Comparison of ENCODE assay signal across 9 cellular contexts in the genomic region with DNA sequence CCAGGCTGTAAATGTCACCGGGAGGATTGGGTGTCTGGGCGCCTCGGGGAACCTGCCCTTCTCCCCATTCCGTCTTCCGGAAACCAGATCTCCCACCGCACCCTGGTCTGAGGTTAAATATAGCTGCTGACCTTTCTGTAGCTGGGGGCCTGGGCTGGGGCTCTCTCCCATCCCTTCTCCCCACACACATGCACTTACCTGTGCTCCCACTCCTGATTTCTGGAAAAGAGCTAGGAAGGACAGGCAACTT. TPM values are rescaled to one million over a fixed set of nuclear protein-coding genes. Genes with fewer than 3 reads are reported as not detected.
DNase-seq lines count a peak whose midpoint lies in the region; ATAC-seq and TF ChIP-seq lines count a peak whose summit lies in the region.
"Had no signal": no experiment of that assay in that cellular context is flagged by ENCODE, and none has a peak within 500 bp of the region (broad histone marks: within the 10 kb centered on the region; RNA-seq: fewer than 3 reads in every experiment).

No MANE protein-coding gene starts in this region.

- DNase-seq in heart left ventricle (no peak), left cardiac atrium (no peak), breast epithelium (ENCODE audit: low spot score in 2 of 2) (no peak), mesothelial cell of epicardium (ENCODE audit: low spot score in 2 of 2, unreplicated experiment in 2 of 2) (no peak), uterus (no peak), activated gamma-delta T cell (lab: John Stamatoyannopoulos, UW) (no peak)
- DNase-seq: NCI-H2081 treated with DMSO at 0.1 percent for 48 hours had no signal

- H3K9me3 Mint-ChIP-seq in mesothelial cell of epicardium = no peaks in the 10 kb centered on the region

- WGBS in heart left ventricle, 4 donors = 0 to 5% (median 2%) methylated on average over 6 of the region's 6 CpGs

- no peaks in the 10 kb centered on the region for H3K27me3 Mint-ChIP-seq in mesothelial cell of epicardium (ENCODE audit: low read depth)

- peak overlapping the region; percentile 90 to 100 (median 96) for H3K27ac ChIP-seq in heart left ventricle
- H3K27ac ChIP-seq in breast epithelium = peak overlapping the region; percentile 94 to 98
- peak overlapping the region; percentile 90 to 94 for H3K27ac ChIP-seq in uterus

- H3K4me3 Mint-ChIP-seq in mesothelial cell of epicardium = peak overlapping the region; percentile 91

- no peaks in the 10 kb centered on the region for H3K27me3 ChIP-seq in heart left ventricle
- no peaks in the 10 kb centered on the region for H3K27me3 ChIP-seq in breast epithelium
- no peaks in the 10 kb centered on the region for H3K27me3 ChIP-seq in uterus

- H3K36me3 Mint-ChIP-seq in mesothelial cell of epicardium = peaks cover 17% of the 10 kb centered on the region

- H3K36me3 ChIP-seq in heart left ventricle (peaks cover 0 to 62% (median 50%) of the 10 kb centered on the region in 9 donors), breast epithelium (no peaks in the 10 kb centered on the region), uterus (no peaks in the 10 kb centered on the region)

- intact Hi-C loops in heart left ventricle (cut with DNase I) = loop anchor here (2.0 to 10.0 kb wide), 10 partner anchors 17 to 201 kb away; a partner anchor contains a TSS
- intact Hi-C loops in left cardiac atrium (cut with DNase I) = loop anchor here in 1 of 2 donors (2.0 to 10.0 kb wide), 2 partner anchors 17 to 201 kb away; no protein-coding TSS in a partner anchor
- intact Hi-C loops in breast epithelium (cut with DNase I; ENCODE audit: low total_unique reads) = loop anchor here (10.0 kb wide), 1 partner anchor 111 kb away; no protein-coding TSS in a partner anchor
- intact Hi-C loops in uterus (cut with DNase I; ENCODE audit: low total_unique reads) = loop anchor here (5.0 to 10.0 kb wide), 2 partner anchors 113 to 201 kb away; no protein-coding TSS in a partner anchor

- peak overlapping the region; percentile 64 to 100 (median 90) for H3K4me3 ChIP-seq in heart left ventricle
- peak overlapping the region; percentile 82 to 97 (median 88) for H3K4me3 ChIP-seq in breast epithelium
- H3K4me3 ChIP-seq in uterus = peak overlapping the region; percentile 77 to 88

- H3K9me3 ChIP-seq in heart left ventricle (no peaks in the 10 kb centered on the region), breast epithelium (no peaks in the 10 kb centered on the region), uterus (no peaks in the 10 kb centered on the region)

- TF ChIP-seq CTCF in heart left ventricle (IDR thresholded peaks at IDR 0.05) (no peak), breast epithelium (IDR thresholded peaks at IDR 0.05) (no peak), mesothelial cell of epicardium (IDR thresholded peaks at IDR 0.05; ENCODE audit: unreplicated experiment) (no peak), uterus (IDR thresholded peaks at IDR 0.05) (no peak)

- no peak for ATAC-seq in heart left ventricle
- ATAC-seq in left cardiac atrium = no peak
- ATAC-seq in GM21526 (IDR thresholded peaks at IDR 0.05; ENCODE audit: low FRiP score, unreplicated experiment) = no peak
- no peak for ATAC-seq in HG03159 (IDR thresholded peaks at IDR 0.05; ENCODE audit: unreplicated experiment)

- H3K4me1 ChIP-seq in heart left ventricle = peaks cover 0 to 69% (median 53%) of the 10 kb centered on the region in 12 donors
- H3K4me1 ChIP-seq in breast epithelium = peaks cover 6 to 29% of the 10 kb centered on the region in 2 donors
- peaks cover 0 to 24% of the 10 kb centered on the region in 2 donors for H3K4me1 ChIP-seq in uterus

- peak overlapping the region; percentile 89 for H3K27ac Mint-ChIP-seq in mesothelial cell of epicardium

- H3K4me1 Mint-ChIP-seq in mesothelial cell of epicardium = peaks cover 59% of the 10 kb centered on the region

- TF ChIP-seq POLR2A in heart left ventricle (IDR thresholded peaks at IDR 0.05) (no peak), breast epithelium (IDR thresholded peaks at IDR 0.05) (no peak), uterus (IDR thresholded peaks at IDR 0.05) (no peak)

RNA-seq across cellular contexts. Expression of a gene that starts 1.3 kb away (rescaled TPM):
- 1,000 to 10,000 TPM; 3,379 to 7,430 (median 4,887) TPM for total RNA-seq in heart left ventricle
- polyA plus RNA-seq in heart left ventricle = 1,000 to 10,000 TPM; 4,589 to 6,374 TPM
- total RNA-seq in left cardiac atrium = 1,000 to 10,000 TPM; 3,044 to 4,078 TPM
- 1,000 to 10,000 TPM; 1,134 to 1,818 (median 1,628) TPM for total RNA-seq in breast epithelium
- 2,078 to 2,104 TPM (median 2,089 TPM) in 3 replicates for total RNA-seq in mesothelial cell of epicardium
- 1,000 to 10,000 TPM in 2 of 4 donors, 100 to 1,000 TPM in 2; 962 to 1,122 (median 1,020) TPM for total RNA-seq in uterus

RNA-seq across cellular contexts. Expression of a gene that starts 20.2 kb away (rescaled TPM):
- total RNA-seq in heart left ventricle = 10 to 100 TPM; 13.2 to 27.5 (median 15.0) TPM
- 10 to 100 TPM; 10.3 to 15.4 TPM for polyA plus RNA-seq in heart left ventricle
- total RNA-seq in left cardiac atrium = 10 to 100 TPM; 18.1 to 19.5 TPM
- 10 to 100 TPM in 2 of 3 donors, 1 to 10 TPM in 1; 7.2 to 22.4 (median 15.7) TPM for total RNA-seq in breast epithelium
- total RNA-seq in mesothelial cell of epicardium = 14.8 to 16.1 TPM (median 14.8 TPM) in 3 replicates
- 10 to 100 TPM; 17.1 to 50.6 (median 32.8) TPM for total RNA-seq in uterus

RNA-seq across cellular contexts. Expression of a gene that starts 32.5 kb away (rescaled TPM):
- 10 to 100 TPM; 12.9 to 23.8 (median 16.5) TPM for total RNA-seq in heart left ventricle
- 10 to 100 TPM; 15.4 to 30.1 TPM for polyA plus RNA-seq in heart left ventricle
- 10 to 100 TPM; 16.0 to 30.5 TPM for total RNA-seq in left cardiac atrium
- 10 to 100 TPM; 30.6 to 37.6 (median 31.5) TPM for total RNA-seq in breast epithelium
- total RNA-seq in mesothelial cell of epicardium = 51.8 to 58.6 TPM (median 56.6 TPM) in 3 replicates
- total RNA-seq in uterus = 10 to 100 TPM in 2 of 4 donors, 1 to 10 TPM in 2; 4.1 to 47.6 (median 10.1) TPM

RNA-seq across cellular contexts. Expression of a gene that starts 41.7 kb away (rescaled TPM):
- total RNA-seq in heart left ventricle (10 to 100 TPM in 8 of 9 donors, 1 to 10 TPM in 1; 8.4 to 22.4 (median 11.3) TPM), left cardiac atrium (10 to 100 TPM; 12.4 to 15.8 TPM), breast epithelium (10 to 100 TPM; 21.6 to 66.7 (median 53.9) TPM), mesothelial cell of epicardium (56.3 to 62.6 TPM (median 57.1 TPM) in 3 replicates), uterus (100 to 1,000 TPM in 1 of 4 donors, 10 to 100 TPM in 2, 1 to 10 TPM in 1; 2.8 to 145 (median 19.3) TPM)
- 1 to 10 TPM; 3.3 to 8.1 TPM for polyA plus RNA-seq in heart left ventricle

RNA-seq across cellular contexts. Expression of a gene that starts 42.6 kb away (rescaled TPM):
- 100 to 1,000 TPM in 8 of 9 donors, 10 to 100 TPM in 1; 95.6 to 300 (median 228) TPM for total RNA-seq in heart left ventricle
- 100 to 1,000 TPM; 164 to 210 TPM for polyA plus RNA-seq in heart left ventricle
- 100 to 1,000 TPM; 202 to 203 TPM for total RNA-seq in left cardiac atrium
- 10 to 100 TPM; 58.5 to 72.1 (median 62.4) TPM for total RNA-seq in breast epithelium
- total RNA-seq in mesothelial cell of epicardium = 137 to 148 TPM (median 145 TPM) in 3 replicates
- total RNA-seq in uterus = 10 to 100 TPM; 14.1 to 83.7 (median 36.4) TPM
